21 cellular contexts compared by ENCODE assay signal in the genomic region with DNA sequence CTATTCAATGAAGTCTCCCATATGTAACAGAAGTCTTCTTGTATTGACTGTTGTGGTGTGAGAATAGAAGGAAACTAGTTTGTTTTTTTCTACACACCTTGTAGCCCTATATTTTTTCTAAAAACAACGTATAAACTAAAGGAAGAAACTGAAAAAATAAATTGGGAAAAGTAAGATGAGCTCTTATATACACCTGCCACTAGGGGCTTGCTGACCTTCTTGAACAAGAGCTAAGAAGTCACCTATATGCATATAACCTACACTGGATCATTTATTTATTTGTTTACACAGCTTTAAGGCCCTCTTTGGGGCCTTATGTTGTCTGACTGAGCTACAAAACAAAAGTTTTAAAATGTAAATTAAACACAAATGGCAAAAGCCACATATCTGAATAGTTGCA.
A peak's percentile ranks its signal among the peaks of the same experiment; 100 is the strongest.
DNase-seq lines count a peak whose midpoint lies in the region; ATAC-seq, FAIRE-seq and TF ChIP-seq lines count a peak whose summit lies in the region.
"Had no signal": no experiment of that assay in that cellular context is flagged by ENCODE, and none has a peak within 500 bp of the region (broad histone marks: within the 10 kb centered on the region; RNA-seq: fewer than 3 reads in every experiment).

No MANE protein-coding gene starts in this region.

- H2BK5ac ChIP-seq in H1 (ENCODE audit: low read depth, low read length): no peak overlapping the region

- no peak overlapping the region for H3K4ac ChIP-seq in H1 (replicated peaks; ENCODE audit: insufficient read length, low read depth, low read length)

- no peak overlapping the region for H2AK5ac ChIP-seq in H1 (ENCODE audit: low read depth, low read length)

- TF ChIP-seq POLR2A in NB4 (IDR thresholded peaks at IDR 0.05; ENCODE audit: extremely low read depth, insufficient read length): no peak
- no peak for TF ChIP-seq POLR2A in H1 (IDR thresholded peaks at IDR 0.05; ENCODE audit: control extremely low read depth in 1 of 2, low read depth in 2 of 2, low read length in 2 of 2)

- H3K4me3 ChIP-seq in GM12875 (ENCODE audit: low read depth, low read length) (no peak overlapping the region), NB4 (ENCODE audit: low read depth, low read length) (no peak overlapping the region), H1 (ENCODE audit: extremely low read depth in 1 of 4, insufficient read depth in 2 of 4, low read depth in 3 of 4, low read length in 4 of 4) (no peak overlapping the region), retinal pigment epithelial cell (ENCODE audit: low read length) (no peak overlapping the region), aorta (ENCODE audit: low read length in 2 of 2) (no peak overlapping the region)
- H3K4me3 ChIP-seq: lung, prostate gland had no signal

- no peak overlapping the region for H4K8ac ChIP-seq in H1 (ENCODE audit: extremely low read depth, insufficient read depth, low read length)

- H3K9me3 ChIP-seq in H1 (ENCODE audit: insufficient read depth in 2 of 2, low read depth in 1 of 2, low read length in 1 of 2): no peaks in the 10 kb centered on the region
- H3K9me3 ChIP-seq in aorta (ENCODE audit: control insufficient read depth, low read length): no peaks in the 10 kb centered on the region
- H3K9me3 ChIP-seq: prostate gland had no signal

- 47% methylated on average over 1 of the region's 1 CpG; no CpG with 5 or more reads in 1 of the 2 experiments for WGBS in H1 (ENCODE audit: extremely low coverage in 1 of 2, insufficient coverage in 1 of 2, insufficient read length in 1 of 2, insufficient replicate concordance in 2 of 2, low coverage in 1 of 2, low lambda C conversion rate in 2 of 2, missing lambda C conversion rate in 1 of 2), 2 experiments
- WGBS in aorta, 2 donors: 60 to 80% methylated on average over 1 of the region's 1 CpG

- no peak overlapping the region for H2BK120ac ChIP-seq in H1 (replicated peaks; ENCODE audit: low read depth, low read length)

- TF ChIP-seq RAD21 in H1 (IDR thresholded peaks at IDR 0.05 in 1 of 2, conservative IDR thresholded peaks at IDR 0.05 in 1 of 2; ENCODE audit: low read depth in 2 of 2, low read length in 2 of 2): peak; percentile 18 to 24

- DNase-seq in NB4 (ENCODE audit: low read depth) (peak; percentile 4), H1 (ENCODE audit: low read depth in 1 of 2, low spot score in 2 of 2) (no peak), retinal pigment epithelial cell (ENCODE audit: low read depth) (no peak), posterior cingulate gyrus (no peak), ureter (ENCODE audit: low spot score) (no peak), aorta (no peak)
- DNase-seq: activated CD4-positive, alpha-beta memory T cell treated with anti-CD3 and anti-CD28 coated beads, Interleukin-2, amount 10 ng/mL, durations not matched to agents 7 days and 5 days; activated naive CD8-positive, alpha-beta T cell treated with anti-CD3 and anti-CD28 coated beads for 36 hours; activated T-cell treated with anti-CD3 and anti-CD28 coated beads, Interleukin-2, amount 50 U/mL, for 48 hours; C1 segment of cervical spinal cord; DND-41; naive thymus-derived CD4-positive, alpha-beta T cell; NCI-H1048; NCI-H2081 treated with DMSO at 0.1 percent for 48 hours; RPMI8226 had no signal

- no peak overlapping the region for H3K4me2 ChIP-seq in H1 (ENCODE audit: insufficient read depth in 1 of 2, low read depth in 2 of 2, low read length in 2 of 2)

- H4K5ac ChIP-seq in H1 (ENCODE audit: insufficient read length, low read depth, low read length): no peak overlapping the region

- H3K9ac ChIP-seq in H1 (replicated peaks in 1 of 4; ENCODE audit: extremely low read depth in 1 of 4, low read depth in 3 of 4, low read length in 3 of 4): no peak overlapping the region

- no peaks in the 10 kb centered on the region for H3K23me2 ChIP-seq in H1 (ENCODE audit: low read depth, low read length)

- no peak overlapping the region for H3K14ac ChIP-seq in H1 (ENCODE audit: insufficient read length)

- H3K27me3 ChIP-seq in H1 (replicated peaks in 1 of 4; ENCODE audit: control insufficient read depth in 3 of 4, extremely low read depth in 1 of 4, insufficient read depth in 3 of 4, low read length in 3 of 4): no peaks in the 10 kb centered on the region
- H3K27me3 ChIP-seq in aorta (ENCODE audit: control insufficient read depth in 1 of 2, insufficient read depth in 2 of 2, low read length in 1 of 2): no peaks in the 10 kb centered on the region

- ATAC-seq in aorta (ENCODE audit: low FRiP score): no peak
- ATAC-seq: naive thymus-derived CD4-positive, alpha-beta T cell; stimulated activated effector memory CD8-positive, alpha-beta T cell treated with anti-CD3 and anti-CD28 coated beads, Interleukin-12 subunit alpha, Interleukin-12 subunit beta, amount 100 ng/mL, for 72 hours had no signal

- no peak overlapping the region for H2AFZ ChIP-seq in H1 (ENCODE audit: low read length)

- no peak for TF ChIP-seq EP300 in H1 (IDR thresholded peaks at IDR 0.05; ENCODE audit: borderline replicate concordance in 1 of 2, low read depth in 2 of 2, low read length in 2 of 2)

- TF ChIP-seq CTCF in GM12875 (IDR thresholded peaks at IDR 0.05; ENCODE audit: borderline replicate concordance, insufficient read depth, low read depth, low read length): peak; percentile 31; the same call in 1 of the 2 replicates
- no peak for TF ChIP-seq CTCF in NB4 (IDR thresholded peaks at IDR 0.05; ENCODE audit: low read depth, low read length)
- TF ChIP-seq CTCF in H1 (IDR thresholded peaks at IDR 0.05; ENCODE audit: control extremely low read depth in 1 of 3, insufficient read depth in 1 of 3, low read depth in 1 of 3, low read length in 3 of 3): peak in 2 of 3 experiments; percentile 9 to 43; a peak in 2 of 4 replicates
- TF ChIP-seq CTCF in retinal pigment epithelial cell (conservative IDR thresholded peaks at IDR 0.05; ENCODE audit: low read depth, low read length): peak; percentile 26

- H2BK20ac ChIP-seq in H1 (ENCODE audit: low read length): no peak overlapping the region

- CTCF ChIA-PET in H1 (lab: Charles Lee; ENCODE audit: partially characterized antibody): interaction anchor here (0.6 to 2.1 kb wide), 22 partner anchors 8 to 467 kb away, joined by 3 to 9 read pairs (median 3); no protein-coding TSS in a partner anchor

- H3K36me3 ChIP-seq in H1 (ENCODE audit: control insufficient read depth in 2 of 4, insufficient read depth in 4 of 4, low read length in 3 of 4) (no peaks in the 10 kb centered on the region), aorta (ENCODE audit: control insufficient read depth in 1 of 2, insufficient read depth in 2 of 2, low read length in 1 of 2) (no peaks in the 10 kb centered on the region)
- H3K36me3 ChIP-seq: prostate gland had no signal

- no peak overlapping the region for H3K56ac ChIP-seq in H1 (replicated peaks; ENCODE audit: insufficient read length, low read depth, low read length)

- H3K27ac ChIP-seq in H1 (ENCODE audit: low read depth, low read length) (no peak overlapping the region), aorta (ENCODE audit: low read depth in 1 of 2, low read length in 2 of 2) (no peak overlapping the region)
- H3K27ac ChIP-seq: epithelial cell of prostate, prostate gland had no signal

- no peak overlapping the region for H2BK15ac ChIP-seq in H1 (ENCODE audit: low read length)

- H4K20me1 ChIP-seq in H1 (replicated peaks in 1 of 2; ENCODE audit: control insufficient read depth in 1 of 2, insufficient read depth in 2 of 2, low read length in 2 of 2): no peaks in the 10 kb centered on the region

- H4K91ac ChIP-seq in H1 (replicated peaks; ENCODE audit: insufficient read length, low read length): no peak overlapping the region

- intact Hi-C loops in posterior cingulate gyrus (cut with DNase I) (no loop called here), aorta (cut with DNase I) (no loop called here)

- no peak overlapping the region for H3K18ac ChIP-seq in H1 (ENCODE audit: extremely low read depth, low read length)

- H3K4me1 ChIP-seq in H1 (replicated peaks in 1 of 4; ENCODE audit: control insufficient read depth in 3 of 4, insufficient read depth in 4 of 4, low read length in 3 of 4): no peaks in the 10 kb centered on the region
- H3K4me1 ChIP-seq in aorta (ENCODE audit: control insufficient read depth in 1 of 2, insufficient read depth in 2 of 2, low read length in 2 of 2): no peaks in the 10 kb centered on the region
- H3K4me1 ChIP-seq: prostate gland had no signal

- POLR2A ChIA-PET in H1 (lab: Charles Lee; ENCODE audit: partially characterized antibody): no interaction called here

- FAIRE-seq in H1 (lab: Jason Lieb, UNC): no peak
- FAIRE-seq: GM12891 had no signal

- no peaks in the 10 kb centered on the region for H3K79me2 ChIP-seq in H1 (ENCODE audit: control insufficient read depth in 1 of 2, insufficient read depth in 2 of 2, low read length in 2 of 2)

- H2BK12ac ChIP-seq in H1 (ENCODE audit: low read depth, low read length): no peak overlapping the region

- H3K79me1 ChIP-seq in H1 (ENCODE audit: low read depth, low read length): no peaks in the 10 kb centered on the region

- no peak overlapping the region for H3K23ac ChIP-seq in H1 (ENCODE audit: insufficient read length)

TF ChIP-seq in H1, 55 proteins besides CTCF, POLR2A, EP300 and RAD21 (continues in another document):
- TF ChIP-seq EGR1 (IDR thresholded peaks at IDR 0.05; ENCODE audit: borderline replicate concordance, low read depth, low read length) (no peak), SP4 (IDR thresholded peaks at IDR 0.05; ENCODE audit: low read length) (no peak), CREB1 (IDR thresholded peaks at IDR 0.05) (no peak), SIRT6 (IDR thresholded peaks at IDR 0.05; ENCODE audit: low read length) (no peak), TBP (IDR thresholded peaks at IDR 0.05; ENCODE audit: low read depth, low read length) (no peak), YY1 (IDR thresholded peaks at IDR 0.05; ENCODE audit: low read depth, low read length) (no peak), SRF (IDR thresholded peaks at IDR 0.05; ENCODE audit: low read depth, low read length) (no peak), HDAC2 (IDR thresholded peaks at IDR 0.05; ENCODE audit: borderline replicate concordance in 1 of 2, low read depth in 2 of 2, low read length in 2 of 2) (no peak), SP2 (IDR thresholded peaks at IDR 0.05; ENCODE audit: low read length) (no peak), CEBPB (IDR thresholded peaks at IDR 0.05; ENCODE audit: low read depth, low read length) (no peak)
